Comparison of ENCODE assay signal across 8 cellular contexts in genomic region chr9:136372561-136373299, GRCh38. TPM values are rescaled to one million over a fixed set of nuclear protein-coding genes. Genes with fewer than 3 reads are reported as not detected.
A peak's percentile ranks its signal among the peaks of the same experiment; 100 is the strongest.
DNase-seq lines count a peak whose midpoint lies in the region; ATAC-seq, FAIRE-seq and TF ChIP-seq lines count a peak whose summit lies in the region.

No MANE protein-coding gene starts in this region.

- H2BK12ac ChIP-seq in H1 (ENCODE audit: low read depth, low read length), result no peak overlapping the region

- H3K4me1 ChIP-seq in H1 (replicated peaks in 1 of 4; ENCODE audit: control insufficient read depth in 3 of 4, insufficient read depth in 4 of 4, low read length in 3 of 4), result no peaks in the 10 kb centered on the region
- peaks cover 3 to 7% of the 10 kb centered on the region in 2 donors for H3K4me1 ChIP-seq in mucosa of rectum (ENCODE audit: control insufficient read depth in 2 of 2, insufficient read depth in 2 of 2, low read length in 2 of 2)
- peaks cover 0 to 2% of the 10 kb centered on the region in 2 donors for H3K4me1 ChIP-seq in small intestine (ENCODE audit: control insufficient read depth in 2 of 2, insufficient read depth in 1 of 2, low read depth in 1 of 2, low read length in 1 of 2)

- H2BK120ac ChIP-seq in H1 (replicated peaks; ENCODE audit: low read depth, low read length), result no peak overlapping the region

- H3K27me3 ChIP-seq in H1 (replicated peaks in 1 of 4; ENCODE audit: control insufficient read depth in 3 of 4, extremely low read depth in 1 of 4, insufficient read depth in 3 of 4, low read length in 3 of 4) (no peaks in the 10 kb centered on the region), mucosa of rectum (ENCODE audit: control insufficient read depth in 2 of 2, insufficient read depth in 2 of 2, low read length in 2 of 2) (no peaks in the 10 kb centered on the region), small intestine (ENCODE audit: control insufficient read depth in 2 of 2, insufficient read depth in 2 of 2, low read length in 2 of 2) (no peaks in the 10 kb centered on the region)

- ATAC-seq in GM18868 (IDR thresholded peaks at IDR 0.05; ENCODE audit: unreplicated experiment), result no peak

- H3K18ac ChIP-seq in H1 (ENCODE audit: extremely low read depth, low read length), result no peak overlapping the region

- no peaks in the 10 kb centered on the region for H3K79me1 ChIP-seq in H1 (ENCODE audit: low read depth, low read length)

- TF ChIP-seq EP300 in H1 (IDR thresholded peaks at IDR 0.05; ENCODE audit: borderline replicate concordance in 1 of 2, low read depth in 2 of 2, low read length in 2 of 2), result no peak

- WGBS in H1 (ENCODE audit: extremely low coverage in 1 of 2, insufficient coverage in 1 of 2, insufficient read length in 1 of 2, insufficient replicate concordance in 2 of 2, low coverage in 1 of 2, low lambda C conversion rate in 2 of 2, missing lambda C conversion rate in 1 of 2), 2 experiments, result 82% methylated on average over 13 of the region's 21 CpGs; no CpG with 5 or more reads in 1 of the 2 experiments
- 16 to 22% (median 16%) methylated on average over 21 of the region's 21 CpGs for WGBS in small intestine, 3 donors

- no peaks in the 10 kb centered on the region for H3K79me2 ChIP-seq in H1 (ENCODE audit: control insufficient read depth in 1 of 2, insufficient read depth in 2 of 2, low read length in 2 of 2)

- H2AK5ac ChIP-seq in H1 (ENCODE audit: low read depth, low read length), result no peak overlapping the region

- H3K4ac ChIP-seq in H1 (replicated peaks; ENCODE audit: insufficient read length, low read depth, low read length), result no peak overlapping the region

- H2BK5ac ChIP-seq in H1 (ENCODE audit: low read depth, low read length), result no peak overlapping the region

- H2BK20ac ChIP-seq in H1 (ENCODE audit: low read length), result no peak overlapping the region

- peaks cover 5 to 7% of the 10 kb centered on the region in 2 experiments for H4K20me1 ChIP-seq in H1 (replicated peaks in 1 of 2; ENCODE audit: control insufficient read depth in 1 of 2, insufficient read depth in 2 of 2, low read length in 2 of 2)

- peak overlapping the region; percentile 23 for H3K56ac ChIP-seq in H1 (replicated peaks; ENCODE audit: insufficient read length, low read depth, low read length)

- H4K5ac ChIP-seq in H1 (ENCODE audit: insufficient read length, low read depth, low read length), result no peak overlapping the region

- H3K4me3 ChIP-seq in H1 (ENCODE audit: extremely low read depth in 1 of 4, insufficient read depth in 2 of 4, low read depth in 3 of 4, low read length in 4 of 4) (no peak overlapping the region), mucosa of rectum (ENCODE audit: low read length in 2 of 2) (peak overlapping the region in 1 of 2 donors; percentile 62), small intestine (ENCODE audit: low read depth in 1 of 2, low read length in 2 of 2) (no peak overlapping the region)

- H3K9me3 ChIP-seq in H1 (ENCODE audit: insufficient read depth in 2 of 2, low read depth in 1 of 2, low read length in 1 of 2) (no peaks in the 10 kb centered on the region), mucosa of rectum (ENCODE audit: control insufficient read depth in 2 of 2, low read length in 2 of 2) (no peaks in the 10 kb centered on the region), small intestine (ENCODE audit: control insufficient read depth, low read depth) (no peaks in the 10 kb centered on the region)

- CTCF ChIA-PET in H1 (lab: Charles Lee; ENCODE audit: partially characterized antibody), result interaction anchor here (0.7 to 3.0 kb wide), 4 partner anchors 10 to 60 kb away, joined by 3 to 19 read pairs (median 10); partner anchors contain the start of gene DNLZ

- H3K14ac ChIP-seq in H1 (ENCODE audit: insufficient read length), result no peak overlapping the region

- peak overlapping the region; percentile 57; the same call in 1 of the 2 replicates for H4K8ac ChIP-seq in H1 (ENCODE audit: extremely low read depth, insufficient read depth, low read length)

- H3K9ac ChIP-seq in H1 (replicated peaks in 1 of 4; ENCODE audit: extremely low read depth in 1 of 4, low read depth in 3 of 4, low read length in 3 of 4) (no peak overlapping the region), mucosa of rectum (ENCODE audit: low read depth in 1 of 2, low read length in 2 of 2) (peak overlapping the region; percentile 25 to 47)

- H3K4me2 ChIP-seq in H1 (ENCODE audit: insufficient read depth in 1 of 2, low read depth in 2 of 2, low read length in 2 of 2), result no peak overlapping the region

- 0 out of 4 replicates have a peak, but pooled peaks of 1 of the 2 experiments have one; percentile 1 for TF ChIP-seq RAD21 in H1 (IDR thresholded peaks at IDR 0.05 in 1 of 2, conservative IDR thresholded peaks at IDR 0.05 in 1 of 2; ENCODE audit: low read depth in 2 of 2, low read length in 2 of 2)

- POLR2A ChIA-PET in H1 (lab: Charles Lee; ENCODE audit: partially characterized antibody), result interaction anchor here (0.9 to 7.2 kb wide), 12 partner anchors 6 to 66 kb away, joined by 3 to 43 read pairs (median 8); partner anchors contain the start of gene DNLZ

- H2BK15ac ChIP-seq in H1 (ENCODE audit: low read length), result no peak overlapping the region

- no peak overlapping the region for H4K91ac ChIP-seq in H1 (replicated peaks; ENCODE audit: insufficient read length, low read length)

- H3K36me3 ChIP-seq in H1 (ENCODE audit: control insufficient read depth in 2 of 4, insufficient read depth in 4 of 4, low read length in 3 of 4) (peaks cover 0 to 4% (median 0%) of the 10 kb centered on the region in 4 experiments; a peak in 4 of 8 replicates), mucosa of rectum (ENCODE audit: control insufficient read depth in 2 of 2, insufficient read depth in 2 of 2, low read length in 2 of 2) (no peaks in the 10 kb centered on the region), small intestine (ENCODE audit: control insufficient read depth in 2 of 2, insufficient read depth in 2 of 2, low read length in 2 of 2) (no peaks in the 10 kb centered on the region)

- H2AFZ ChIP-seq in H1 (ENCODE audit: low read length), result no peak overlapping the region

- no peaks in the 10 kb centered on the region for H3K23me2 ChIP-seq in H1 (ENCODE audit: low read depth, low read length)

- no peak overlapping the region for H3K23ac ChIP-seq in H1 (ENCODE audit: insufficient read length)

- H3K27ac ChIP-seq in H1 (ENCODE audit: low read depth, low read length) (no peak overlapping the region; the same call in 1 of the 2 replicates), mucosa of rectum (ENCODE audit: low read depth in 2 of 2, low read length in 2 of 2) (no peak overlapping the region), small intestine (ENCODE audit: low read depth in 1 of 2, low read length in 1 of 2) (no peak overlapping the region)

- TF ChIP-seq POLR2A in H1 (IDR thresholded peaks at IDR 0.05; ENCODE audit: control extremely low read depth in 1 of 2, low read depth in 2 of 2, low read length in 2 of 2), result no peak

- peak; percentile 52 for FAIRE-seq in RCC 7860 (lab: Jason Lieb, UNC)
- FAIRE-seq in H1 (lab: Jason Lieb, UNC), result no peak
- no peak for FAIRE-seq in small intestine (lab: Jason Lieb, UNC)

- DNase-seq in NCI-H748 (lab: John Stamatoyannopoulos, UW; ENCODE audit: unreplicated experiment), result peak; percentile 15
- DNase-seq in NCI-H748 treated with DMSO at 0.1 percent for 48 hours (lab: John Stamatoyannopoulos, UW), result no peak
- peak; percentile 83 for DNase-seq in RCC 7860 (ENCODE audit: low spot score)
- no peak for DNase-seq in H1 (ENCODE audit: low read depth in 1 of 2, low spot score in 2 of 2)
- no peak for DNase-seq in small intestine
- DNase-seq in NCI-H2081 (lab: John Stamatoyannopoulos, UW), result no peak

- no peak for TF ChIP-seq CTCF in H1 (IDR thresholded peaks at IDR 0.05; ENCODE audit: control extremely low read depth in 1 of 3, insufficient read depth in 1 of 3, low read depth in 1 of 3, low read length in 3 of 3)

RNA-seq across cellular contexts. Expression of gene CARD9, which starts 0.7 kb away (rescaled TPM):
- total RNA-seq in H1 (2021; fragmentation: NEBNext Ultra II Directional; extraction: Animal tissue kit (Norgen Biotek cat#: 25700)), result 0.88 and 1.1 TPM in 2 replicates
- 0.13 and 0.15 TPM in 2 replicates for polyA plus RNA-seq in H1 (2011; rRNA removed)
- 0.26 TPM for polyA plus RNA-seq in H1 (2011; cell fraction: cytosol; rRNA removed)
- polyA plus RNA-seq in H1 (2011; cell fraction: nucleus; rRNA removed), result 1.7 TPM
- 0.57 to 0.92 TPM (median 0.67 TPM) in 4 replicates for polyA plus RNA-seq in H1 (2012, experiment 1 of 2)
- 0.22 TPM for polyA plus RNA-seq in H1 (2012, experiment 2 of 2)
- polyA plus RNA-seq in H1 (2013, experiment 1 of 2), result 0.10 TPM
- 0.17 TPM for polyA plus RNA-seq in H1 (2013, experiment 2 of 2)
- polyA minus RNA-seq in H1 (2011; rRNA and poly(A)+ RNA removed), result 0.07 TPM in 1 of 2 replicates, not detected in the other
- not detected for polyA minus RNA-seq in H1 (2011; cell fraction: cytosol; rRNA and poly(A)+ RNA removed)
- 0.90 TPM for polyA minus RNA-seq in H1 (2011; cell fraction: nucleus; rRNA and poly(A)+ RNA removed)
- polyA plus RNA-seq in small intestine, result 1 to 10 TPM; 1.8 to 3.8 (median 2.0) TPM

RNA-seq across cellular contexts. Expression of gene DNLZ, which starts 9.2 kb away (rescaled TPM):
- 17.9 and 19.0 TPM in 2 replicates for total RNA-seq in H1 (2021; fragmentation: NEBNext Ultra II Directional; extraction: Animal tissue kit (Norgen Biotek cat#: 25700))
- polyA plus RNA-seq in H1 (2011; rRNA removed), result 11.6 and 13.6 TPM in 2 replicates
- polyA plus RNA-seq in H1 (2011; cell fraction: cytosol; rRNA removed), result 19.7 TPM
- 13.9 TPM for polyA plus RNA-seq in H1 (2011; cell fraction: nucleus; rRNA removed)
- 6.2 to 15.0 TPM (median 13.2 TPM) in 4 replicates for polyA plus RNA-seq in H1 (2012, experiment 1 of 2)
- 11.1 TPM for polyA plus RNA-seq in H1 (2012, experiment 2 of 2)
- 14.6 TPM for polyA plus RNA-seq in H1 (2013, experiment 1 of 2)
- 15.8 TPM for polyA plus RNA-seq in H1 (2013, experiment 2 of 2)
- polyA minus RNA-seq in H1 (2011; rRNA and poly(A)+ RNA removed), result 0.61 and 1.1 TPM in 2 replicates
- polyA minus RNA-seq in H1 (2011; cell fraction: cytosol; rRNA and poly(A)+ RNA removed), result 3.7 TPM
- polyA minus RNA-seq in H1 (2011; cell fraction: nucleus; rRNA and poly(A)+ RNA removed), result 10.4 TPM
- polyA plus RNA-seq in small intestine, result 10 to 100 TPM in 1 of 3 donors, 1 to 10 TPM in 2; 8.5 to 12.5 (median 9.5) TPM

RNA-seq across cellular contexts. Expression of gene SNAPC4, which starts 27.2 kb away (rescaled TPM):
- 15.1 and 18.1 TPM in 2 replicates for total RNA-seq in H1 (2021; fragmentation: NEBNext Ultra II Directional; extraction: Animal tissue kit (Norgen Biotek cat#: 25700))
- polyA plus RNA-seq in H1 (2011; rRNA removed) (6.9 and 10.0 TPM in 2 replicates), small intestine (1 to 10 TPM; 5.4 to 7.1 (median 5.6) TPM)
- polyA plus RNA-seq in H1 (2011; cell fraction: cytosol; rRNA removed), result 8.1 TPM
- 36.1 TPM for polyA plus RNA-seq in H1 (2011; cell fraction: nucleus; rRNA removed)
- polyA plus RNA-seq in H1 (2012, experiment 1 of 2), result 9.7 to 16.5 TPM (median 15.3 TPM) in 4 replicates
- polyA plus RNA-seq in H1 (2012, experiment 2 of 2), result 9.6 TPM
- 10.1 TPM for polyA plus RNA-seq in H1 (2013, experiment 1 of 2)
- polyA plus RNA-seq in H1 (2013, experiment 2 of 2), result 9.2 TPM
- polyA minus RNA-seq in H1 (2011; rRNA and poly(A)+ RNA removed), result 4.4 and 4.5 TPM in 2 replicates
- 4.9 TPM for polyA minus RNA-seq in H1 (2011; cell fraction: cytosol; rRNA and poly(A)+ RNA removed)
- polyA minus RNA-seq in H1 (2011; cell fraction: nucleus; rRNA and poly(A)+ RNA removed), result 8.9 TPM

RNA-seq across cellular contexts. Expression of gene ENTR1, which starts 37.7 kb away (rescaled TPM):
- 102 and 110 TPM in 2 replicates for total RNA-seq in H1 (2021; fragmentation: NEBNext Ultra II Directional; extraction: Animal tissue kit (Norgen Biotek cat#: 25700))
- 65.2 and 80.3 TPM in 2 replicates for polyA plus RNA-seq in H1 (2011; rRNA removed)
- 77.5 TPM for polyA plus RNA-seq in H1 (2011; cell fraction: cytosol; rRNA removed)
- polyA plus RNA-seq in H1 (2011; cell fraction: nucleus; rRNA removed), result 237 TPM
- 82.6 to 103 TPM (median 92.1 TPM) in 4 replicates for polyA plus RNA-seq in H1 (2012, experiment 1 of 2)
- polyA plus RNA-seq in H1 (2012, experiment 2 of 2), result 74.3 TPM
- 89.2 TPM for polyA plus RNA-seq in H1 (2013, experiment 1 of 2)
- polyA plus RNA-seq in H1 (2013, experiment 2 of 2), result 84.8 TPM
- 30.7 and 44.1 TPM in 2 replicates for polyA minus RNA-seq in H1 (2011; rRNA and poly(A)+ RNA removed)
- polyA minus RNA-seq in H1 (2011; cell fraction: cytosol; rRNA and poly(A)+ RNA removed), result 46.9 TPM
- 59.4 TPM for polyA minus RNA-seq in H1 (2011; cell fraction: nucleus; rRNA and poly(A)+ RNA removed)
- polyA plus RNA-seq in small intestine, result 10 to 100 TPM; 22.7 to 37.8 (median 25.7) TPM

RNA-seq across cellular contexts. Expression of gene PMPCA, which starts 37.7 kb away (rescaled TPM):
- 88.2 and 89.2 TPM in 2 replicates for total RNA-seq in H1 (2021; fragmentation: NEBNext Ultra II Directional; extraction: Animal tissue kit (Norgen Biotek cat#: 25700))
- polyA plus RNA-seq in H1 (2011; rRNA removed) (60.0 and 78.1 TPM in 2 replicates), small intestine (10 to 100 TPM; 34.7 to 51.1 (median 46.7) TPM)
- polyA plus RNA-seq in H1 (2011; cell fraction: cytosol; rRNA removed), result 75.6 TPM
- polyA plus RNA-seq in H1 (2011; cell fraction: nucleus; rRNA removed), result 166 TPM
- 66.9 to 110 TPM (median 91.3 TPM) in 4 replicates for polyA plus RNA-seq in H1 (2012, experiment 1 of 2)
- 120 TPM for polyA plus RNA-seq in H1 (2012, experiment 2 of 2)
- 61.4 TPM for polyA plus RNA-seq in H1 (2013, experiment 1 of 2)
- polyA plus RNA-seq in H1 (2013, experiment 2 of 2), result 54.4 TPM
- 41.6 and 48.9 TPM in 2 replicates for polyA minus RNA-seq in H1 (2011; rRNA and poly(A)+ RNA removed)
- polyA minus RNA-seq in H1 (2011; cell fraction: cytosol; rRNA and poly(A)+ RNA removed), result 27.4 TPM
- polyA minus RNA-seq in H1 (2011; cell fraction: nucleus; rRNA and poly(A)+ RNA removed), result 40.3 TPM

Comparison
In these comparisons a context has a peak if more than half of its experiments do, and no peak if none do; other contexts are left out.
1. DNase-seq: peak in NCI-H748 (single experiment) and RCC 7860 (single experiment); none in NCI-H748 treated with DMSO at 0.1 percent for 48 hours (single experiment), H1 (0 of 2), small intestine (single experiment) and NCI-H2081 (0 of 2).
2. H3K9ac ChIP-seq: peak in mucosa of rectum (2 of 2); none in H1 (0 of 4).